9 cellular contexts compared by ENCODE assay signal in the genomic region with DNA sequence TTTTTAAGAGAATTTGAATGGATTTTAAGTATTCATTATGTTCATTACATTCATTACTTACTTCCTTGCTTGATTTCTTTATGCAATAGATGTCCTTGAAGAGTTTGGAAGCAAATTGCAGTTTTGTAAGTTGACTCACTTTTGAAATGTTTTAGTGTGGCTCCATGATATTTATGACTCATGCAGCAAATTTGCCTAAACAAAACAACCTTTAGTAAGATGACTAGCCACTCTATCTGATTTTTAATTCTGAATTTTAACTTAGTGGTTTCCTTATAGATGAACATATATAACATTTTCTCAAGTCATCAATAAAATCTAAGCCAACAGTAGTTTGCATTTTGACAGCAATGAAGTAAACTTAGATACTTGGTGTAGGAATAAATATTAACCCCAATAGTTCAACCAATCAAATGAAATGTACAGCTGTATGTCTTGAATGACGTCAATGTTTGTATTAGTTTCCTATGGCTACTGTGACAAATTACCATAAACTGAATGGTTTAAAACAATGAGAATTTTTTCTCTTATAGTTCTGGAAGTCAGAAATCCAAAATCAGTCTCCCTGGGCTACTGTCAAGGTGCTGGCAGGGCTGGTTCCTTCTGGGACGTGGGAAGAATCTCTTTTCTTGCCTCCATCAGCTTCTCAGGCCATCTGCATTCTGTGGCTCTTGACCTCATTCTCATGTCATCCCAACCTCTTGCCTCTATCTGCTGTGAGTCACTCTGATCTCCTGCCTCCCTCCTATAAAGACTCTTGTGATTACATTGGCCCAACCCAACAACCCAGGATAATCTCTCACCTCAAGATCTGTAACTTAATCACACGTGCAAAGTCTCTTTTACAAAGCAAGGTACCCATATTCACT.
DNase-seq lines count a peak whose midpoint lies in the region; ATAC-seq and TF ChIP-seq lines count a peak whose summit lies in the region.
"Had no signal": no experiment of that assay in that cellular context is flagged by ENCODE, and none has a peak within 500 bp of the region (broad histone marks: within the 10 kb centered on the region; RNA-seq: fewer than 3 reads in every experiment).

No MANE protein-coding gene starts in this region.

- no peak for TF ChIP-seq RAD21 in Ishikawa (IDR thresholded peaks at IDR 0.05; ENCODE audit: low read depth)

- TF ChIP-seq EP300 in Ishikawa (IDR thresholded peaks at IDR 0.05; ENCODE audit: borderline replicate concordance) = no peak

- no peaks in the 10 kb centered on the region for H3K36me3 ChIP-seq in ACC112 (ENCODE audit: insufficient read depth, low read length)
- H3K36me3 ChIP-seq in breast epithelium = no peaks in the 10 kb centered on the region
- H3K36me3 ChIP-seq in BE2C = no peaks in the 10 kb centered on the region

- no peak overlapping the region for H2AFZ ChIP-seq in ACC112 (ENCODE audit: low read length, unreplicated experiment)

- H3K27me3 ChIP-seq in ACC112 (ENCODE audit: insufficient read depth, low read length) = no peaks in the 10 kb centered on the region
- no peaks in the 10 kb centered on the region for H3K27me3 ChIP-seq in breast epithelium
- H3K27me3 ChIP-seq in BE2C = no peaks in the 10 kb centered on the region; the same call in 1 of the 2 replicates

- H3K4me1 ChIP-seq in ACC112 (ENCODE audit: control insufficient read depth, insufficient read depth, low read length, unreplicated experiment) (peaks cover 57% of the 10 kb centered on the region), breast epithelium (peaks cover 0 to 11% of the 10 kb centered on the region in 2 donors), BE2C (no peaks in the 10 kb centered on the region)

- intact Hi-C loops in breast epithelium (cut with DNase I; ENCODE audit: low total_unique reads) = no loop called here

- DNase-seq in breast epithelium (ENCODE audit: low spot score in 2 of 2) (no peak), lung microvascular endothelial cell (ENCODE audit: low read depth in 2 of 2) (peak; percentile 43 to 92), BE2C (no peak)
- no peak for DNase-seq in activated CD4-positive, alpha-beta T cell treated with anti-CD3 and anti-CD28 coated beads, Interleukin-2, amount 50 U/mL, for 1 hour
- DNase-seq: natural killer cell had no signal

- no peak for TF ChIP-seq POLR2A in breast epithelium (IDR thresholded peaks at IDR 0.05)

- H3K9me3 ChIP-seq in breast epithelium (no peaks in the 10 kb centered on the region), BE2C (no peaks in the 10 kb centered on the region)

- H3K27ac ChIP-seq in ACC112 (ENCODE audit: low read depth, low read length) (peak overlapping the region; percentile 100), breast epithelium (peak overlapping the region; percentile 70 to 79)

- TF ChIP-seq CTCF in breast epithelium (IDR thresholded peaks at IDR 0.05) (no peak), BE2C (IDR thresholded peaks at IDR 0.05; ENCODE audit: low read depth, low read length) (no peak)

- ATAC-seq in HG03045 (IDR thresholded peaks at IDR 0.05; ENCODE audit: unreplicated experiment) = no peak
- no peak for ATAC-seq in HG03280 (IDR thresholded peaks at IDR 0.05; ENCODE audit: unreplicated experiment)
- ATAC-seq: natural killer cell had no signal

- peak overlapping the region; percentile 44 for H3K4me3 ChIP-seq in ACC112 (ENCODE audit: low read depth, low read length)
- H3K4me3 ChIP-seq in breast epithelium = no peak overlapping the region
- no peak overlapping the region for H3K4me3 ChIP-seq in BE2C (ENCODE audit: low read depth, low read length)

- H3K79me2 ChIP-seq in ACC112 (ENCODE audit: control insufficient read depth, insufficient read depth, low read length, unreplicated experiment) = no peaks in the 10 kb centered on the region

TF ChIP-seq in Ishikawa, 13 proteins besides CTCF, POLR2A, EP300 and RAD21:
- TF ChIP-seq TEAD4 (IDR thresholded peaks at IDR 0.05) (peak; percentile 25; the same call in 1 of the 2 replicates), NFIC (IDR thresholded peaks at IDR 0.05) (no peak)

Comparison
In these comparisons a context has a peak if more than half of its experiments do, and no peak if none do; other contexts are left out.
1. DNase-seq: peak in lung microvascular endothelial cell (2 of 2); none in breast epithelium (0 of 2), BE2C (single experiment) and activated CD4-positive, alpha-beta T cell treated with anti-CD3 and anti-CD28 coated beads, Interleukin-2, amount 50 U/mL, for 1 hour (single experiment).